11 cellular contexts compared by ENCODE assay signal in genomic region chr6:42236680-42237473, GRCh38. TPM values are rescaled to one million over a fixed set of nuclear protein-coding genes. Genes with fewer than 3 reads are reported as not detected.
A peak's percentile ranks its signal among the peaks of the same experiment; 100 is the strongest.
DNase-seq lines count a peak whose midpoint lies in the region; ATAC-seq and TF ChIP-seq lines count a peak whose summit lies in the region.
"Had no signal": no experiment of that assay in that cellular context is flagged by ENCODE, and none has a peak within 500 bp of the region (broad histone marks: within the 10 kb centered on the region; RNA-seq: fewer than 3 reads in every experiment).

No MANE protein-coding gene starts in this region.

- ATAC-seq in GM18511 (IDR thresholded peaks at IDR 0.05; ENCODE audit: unreplicated experiment) = peak; percentile 80
- ATAC-seq in left ventricle myocardium superior = peak; percentile 81
- no peak for ATAC-seq in left lung

- H3K79me2 ChIP-seq in OCI-LY3 (ENCODE audit: low read length) = 0 out of 2 replicates have a peak, but pooled peaks cover 4% of the 10 kb centered on the region
- no peaks in the 10 kb centered on the region for H3K79me2 ChIP-seq in Karpas-422 (ENCODE audit: low read length)

- intact Hi-C loops in left ventricle myocardium superior (cut with micrococcal nuclease) (no loop called here), left lung (cut with DNase I) (no loop called here)

- no peak overlapping the region; the same call in 1 of the 2 replicates for H2AFZ ChIP-seq in OCI-LY3 (ENCODE audit: low read depth, low read length)
- H2AFZ ChIP-seq in Karpas-422 (ENCODE audit: low read length) = no peak overlapping the region

- H3K9me3 ChIP-seq in OCI-LY3 (ENCODE audit: insufficient read depth, low read length) = no peaks in the 10 kb centered on the region
- no peaks in the 10 kb centered on the region for H3K9me3 ChIP-seq in left lung
- H3K9me3 ChIP-seq in Karpas-422 (ENCODE audit: low read length) = no peaks in the 10 kb centered on the region
- H3K9me3 ChIP-seq: ascending aorta; BLaER1 treated with 17β-estradiol and CSF1 and Interleukin-3, amounts not matched to agents 10 nM and 100 nM; uterus had no signal

- no peak for TF ChIP-seq CTCF in GM10248 (IDR thresholded peaks at IDR 0.05; ENCODE audit: control extremely low read depth, extremely low read depth, low read depth, missing control alignments)
- TF ChIP-seq CTCF in OCI-LY3 (IDR thresholded peaks at IDR 0.05; ENCODE audit: low read depth, low read length) = no peak
- no peak for TF ChIP-seq CTCF in left lung (IDR thresholded peaks at IDR 0.05)

- peak overlapping the region; percentile 51 for H3K9ac ChIP-seq in OCI-LY3 (ENCODE audit: low read length)
- H3K9ac ChIP-seq in Karpas-422 (ENCODE audit: low read length) = no peak overlapping the region
- H3K9ac ChIP-seq: BLaER1 treated with 17β-estradiol and CSF1 and Interleukin-3, amounts not matched to agents 10 nM and 100 nM had no signal

- peak overlapping the region; percentile 57 for H3K4me3 ChIP-seq in OCI-LY3 (ENCODE audit: low read length)
- no peak overlapping the region for H3K4me3 ChIP-seq in left lung
- H3K4me3 ChIP-seq in Karpas-422 (ENCODE audit: low read length) = no peak overlapping the region
- H3K4me3 ChIP-seq: ascending aorta; BLaER1 treated with 17β-estradiol and CSF1 and Interleukin-3, amounts not matched to agents 10 nM and 100 nM; uterus had no signal

- DNase-seq in GM10248 (ENCODE audit: extremely low spot score) (peak; percentile 46), left ventricle myocardium superior (no peak), NCI-H2171 (lab: John Stamatoyannopoulos, UW) (no peak), left lung (no peak), Karpas-422 (no peak)
- DNase-seq: EL had no signal

- H3K36me3 ChIP-seq in OCI-LY3 (replicated peaks; ENCODE audit: low read depth, low read length) = peaks cover 37% of the 10 kb centered on the region
- peaks cover 0 to 40% of the 10 kb centered on the region in 2 donors for H3K36me3 ChIP-seq in left lung
- H3K36me3 ChIP-seq in Karpas-422 (ENCODE audit: insufficient read depth, low read length) = peaks cover 50% of the 10 kb centered on the region; the same call in 1 of the 2 replicates
- H3K36me3 ChIP-seq: uterus had no signal

- CTCF ChIA-PET in GM10248 (lab: Yijun Ruan, JAX) = interaction anchor here (0.8 to 1.9 kb wide), 7 partner anchors 11 to 450 kb away, joined by 3 to 5 read pairs (median 4); partner anchors contain the start of gene UBR2

- H4K20me1 ChIP-seq in OCI-LY3 (ENCODE audit: insufficient read depth, low read length) (no peaks in the 10 kb centered on the region), Karpas-422 (ENCODE audit: insufficient read depth, low read depth, low read length) (no peaks in the 10 kb centered on the region)
- H4K20me1 ChIP-seq: BLaER1 treated with 17β-estradiol and CSF1 and Interleukin-3, amounts not matched to agents 10 nM and 100 nM had no signal

- POLR2A ChIA-PET in GM10248 (lab: Yijun Ruan, JAX) = no interaction called here

- H3K9me2 ChIP-seq in Karpas-422 (replicated peaks; ENCODE audit: insufficient read depth, low read length) = no peaks in the 10 kb centered on the region

- H3K27me3 ChIP-seq in OCI-LY3 (ENCODE audit: low read depth, low read length) (no peaks in the 10 kb centered on the region), left lung (no peaks in the 10 kb centered on the region), Karpas-422 (ENCODE audit: low read length) (no peaks in the 10 kb centered on the region)
- H3K27me3 ChIP-seq: ascending aorta; BLaER1 treated with 17β-estradiol and CSF1 and Interleukin-3, amounts not matched to agents 10 nM and 100 nM; uterus had no signal

- peak overlapping the region; percentile 81 for H3K27ac ChIP-seq in OCI-LY3 (ENCODE audit: low read length)
- no peak overlapping the region for H3K27ac ChIP-seq in left lung
- H3K27ac ChIP-seq in Karpas-422 (ENCODE audit: low read length) = no peak overlapping the region
- H3K27ac ChIP-seq: ascending aorta; BLaER1 treated with 17β-estradiol and CSF1 and Interleukin-3, amounts not matched to agents 10 nM and 100 nM; uterus had no signal

- H3K4me1 ChIP-seq in OCI-LY3 (ENCODE audit: low read length) (peaks cover 60% of the 10 kb centered on the region), left lung (no peaks in the 10 kb centered on the region), Karpas-422 (ENCODE audit: low read length) (no peaks in the 10 kb centered on the region)
- H3K4me1 ChIP-seq: ascending aorta; BLaER1 treated with 17β-estradiol and CSF1 and Interleukin-3, amounts not matched to agents 10 nM and 100 nM; uterus had no signal

- H3K4me2 ChIP-seq in OCI-LY3 (ENCODE audit: low read length) (peak overlapping the region; percentile 70), Karpas-422 (ENCODE audit: low read depth, low read length, poor library complexity, severe bottlenecking) (no peak overlapping the region)
- H3K4me2 ChIP-seq: BLaER1 treated with 17β-estradiol and CSF1 and Interleukin-3, amounts not matched to agents 10 nM and 100 nM had no signal

RNA-seq across cellular contexts. Expression of gene MRPS10, which starts 19.2 kb away (rescaled TPM):
- 63.0 TPM for total RNA-seq in left ventricle myocardium superior
- total RNA-seq in left lung = 10 to 100 TPM; 25.4 to 30.8 TPM
- 34.7 and 54.2 TPM in 2 replicates for total RNA-seq in Karpas-422 (2014; rRNA removed; shearing (Covaris generic); ENCODE audit: low replicate concordance)

RNA-seq across cellular contexts. Expression of gene GUCA1B, which starts 42.1 kb away (rescaled TPM):
- total RNA-seq in left ventricle myocardium superior (1.2 TPM), left lung (1 to 10 TPM in 1 of 2 donors, under 1 TPM in 1; 0.38 to 1.7 TPM)
- not detected in 2 replicates for total RNA-seq in Karpas-422 (2014; rRNA removed; shearing (Covaris generic); ENCODE audit: low replicate concordance)
